ENCODE assay signal across 31 cellular contexts in genomic region chrX:123788744-123789143, GRCh38.
"Had no signal": no experiment of that assay in that cellular context is flagged by ENCODE, and none has a peak within 500 bp of the region (broad histone marks: within the 10 kb centered on the region; RNA-seq: fewer than 3 reads in every experiment).

No MANE protein-coding gene starts in this region.

- H3K27ac Mint-ChIP-seq: activated CD4-positive, alpha-beta memory T cell treated with anti-CD3 and anti-CD28 coated beads for 36 hours; activated CD4-positive, alpha-beta T cell treated with anti-CD3 and anti-CD28 coated beads for 36 hours; activated CD4-positive, alpha-beta T cell treated with anti-CD3 and anti-CD28 coated beads, Interleukin-2, amount 10 ng/mL, durations not matched to agents 24 days and 14 days; activated CD8-positive, alpha-beta memory T cell treated with anti-CD3 and anti-CD28 coated beads, Interleukin-2, amount 10 ng/mL, durations not matched to agents 7 days and 5 days; activated CD8-positive, alpha-beta T cell treated with anti-CD3 and anti-CD28 coated beads, Interleukin-2, amount 10 ng/mL, durations not matched to agents 7 days and 5 days; activated naive CD4-positive, alpha-beta T cell treated with anti-CD3 and anti-CD28 coated beads, Interleukin-2, amount 10 ng/mL, durations not matched to agents 7 days and 5 days; activated naive CD4-positive, alpha-beta T cell treated with anti-CD3 and anti-CD28 coated beads, Interleukin-2, amount 50 U/mL, for 72 hours; activated naive CD8-positive, alpha-beta T cell treated with anti-CD3 and anti-CD28 coated beads, Interleukin-2, amount 10 ng/mL, durations not matched to agents 7 days and 5 days; activated T-helper 1 cell treated with anti-CD3 and anti-CD28 coated beads, Interleukin-12 subunit alpha, Interleukin-12 subunit beta, Interleukin-2, Interleukin-4 antibody, amounts not matched to agents 30 ng/mL and 10 ng/mL and 1 ng/mL, durations not matched to agents 14 hours and 24 hours and 36 hours; effector memory CD8-positive, alpha-beta T cell had no signal

- H3K9me3 ChIP-seq: ascending aorta, esophagus muscularis mucosa, gastrocnemius medialis, heart left ventricle had no signal

- H3K27me3 Mint-ChIP-seq: activated CD4-positive, alpha-beta memory T cell treated with anti-CD3 and anti-CD28 coated beads for 36 hours; activated CD4-positive, alpha-beta T cell treated with anti-CD3 and anti-CD28 coated beads for 36 hours; activated CD4-positive, alpha-beta T cell treated with anti-CD3 and anti-CD28 coated beads, Interleukin-2, amount 10 ng/mL, durations not matched to agents 24 days and 14 days; effector memory CD8-positive, alpha-beta T cell had no signal

- H3K4me3 Mint-ChIP-seq: activated CD4-positive, alpha-beta memory T cell treated with anti-CD3 and anti-CD28 coated beads for 36 hours; activated CD4-positive, alpha-beta T cell treated with anti-CD3 and anti-CD28 coated beads for 36 hours; activated CD4-positive, alpha-beta T cell treated with anti-CD3 and anti-CD28 coated beads, Interleukin-2, amount 10 ng/mL, durations not matched to agents 24 days and 14 days; activated CD8-positive, alpha-beta memory T cell treated with anti-CD3 and anti-CD28 coated beads, Interleukin-2, amount 10 ng/mL, durations not matched to agents 7 days and 5 days; activated CD8-positive, alpha-beta T cell treated with anti-CD3 and anti-CD28 coated beads, Interleukin-2, amount 10 ng/mL, durations not matched to agents 7 days and 5 days; activated naive CD4-positive, alpha-beta T cell treated with anti-CD3 and anti-CD28 coated beads, Interleukin-2, amount 10 ng/mL, durations not matched to agents 7 days and 5 days; activated naive CD8-positive, alpha-beta T cell treated with anti-CD3 and anti-CD28 coated beads, Interleukin-2, amount 10 ng/mL, durations not matched to agents 7 days and 5 days; activated T-helper 1 cell treated with anti-CD3 and anti-CD28 coated beads, Interleukin-12 subunit alpha, Interleukin-12 subunit beta, Interleukin-2, Interleukin-4 antibody, amounts not matched to agents 30 ng/mL and 10 ng/mL and 1 ng/mL, durations not matched to agents 14 hours and 24 hours and 36 hours; effector memory CD8-positive, alpha-beta T cell had no signal

- H3K27ac ChIP-seq: ascending aorta, brain microvascular endothelial cell, esophagus muscularis mucosa, foreskin keratinocyte, gastrocnemius medialis, heart left ventricle had no signal

- H3K36me3 Mint-ChIP-seq: activated CD4-positive, alpha-beta memory T cell treated with anti-CD3 and anti-CD28 coated beads for 36 hours; activated CD8-positive, alpha-beta memory T cell treated with anti-CD3 and anti-CD28 coated beads, Interleukin-2, amount 10 ng/mL, durations not matched to agents 7 days and 5 days; activated naive CD4-positive, alpha-beta T cell treated with anti-CD3 and anti-CD28 coated beads, Interleukin-2, amount 10 ng/mL, durations not matched to agents 7 days and 5 days; activated naive CD4-positive, alpha-beta T cell treated with anti-CD3 and anti-CD28 coated beads, Interleukin-2, amount 50 U/mL, for 72 hours; activated naive CD8-positive, alpha-beta T cell treated with anti-CD3 and anti-CD28 coated beads, Interleukin-2, amount 10 ng/mL, durations not matched to agents 7 days and 5 days had no signal

- DNase-seq: activated CD4-positive, alpha-beta memory T cell treated with anti-CD3 and anti-CD28 coated beads for 36 hours; activated CD4-positive, alpha-beta T cell treated with anti-CD3 and anti-CD28 coated beads for 36 hours; activated CD4-positive, alpha-beta T cell treated with anti-CD3 and anti-CD28 coated beads, Interleukin-2, amount 10 ng/mL, durations not matched to agents 24 days and 14 days; activated CD4-positive, CD25-positive, alpha-beta regulatory T cell; activated CD4-positive, CD25-positive, alpha-beta regulatory T cell treated with anti-CD3 and anti-CD28 coated beads, Interleukin-2, amount 50 U/mL, for 72 hours; activated CD8-positive, alpha-beta memory T cell treated with anti-CD3 and anti-CD28 coated beads, Interleukin-2, amount 10 ng/mL, durations not matched to agents 7 days and 5 days; activated CD8-positive, alpha-beta memory T cell treated with anti-CD3 and anti-CD28 coated beads, Interleukin-2, amount 50 U/mL, for 4 hours; activated CD8-positive, alpha-beta T cell treated with anti-CD3 and anti-CD28 coated beads, Interleukin-2, amount 10 ng/mL, durations not matched to agents 7 days and 5 days; activated gamma-delta T cell; activated naive CD4-positive, alpha-beta T cell; activated naive CD4-positive, alpha-beta T cell treated with anti-CD3 and anti-CD28 coated beads, Interleukin-2, amount 10 ng/mL, durations not matched to agents 7 days and 5 days; activated naive CD8-positive, alpha-beta T cell treated with anti-CD3 and anti-CD28 coated beads, Interleukin-2, amount 10 ng/mL, durations not matched to agents 7 days and 5 days; activated T-cell treated with anti-CD3 and anti-CD28 coated beads, Interleukin-2, amount 50 U/mL, for 1 hour; activated T-cell treated with anti-CD3 and anti-CD28 coated beads, Interleukin-2, amount 50 U/mL, for 48 hours; caudate nucleus; cortex of kidney; dermis blood vessel endothelial cell; effector CD4-positive, alpha-beta T cell; effector memory CD8-positive, alpha-beta T cell; foreskin keratinocyte; gastrocnemius medialis; glutamatergic neuron; heart left ventricle; T-helper 2 cell had no signal

- H3K9me3 Mint-ChIP-seq: activated CD4-positive, alpha-beta memory T cell treated with anti-CD3 and anti-CD28 coated beads for 36 hours; activated CD4-positive, alpha-beta T cell treated with anti-CD3 and anti-CD28 coated beads, Interleukin-2, amount 10 ng/mL, durations not matched to agents 24 days and 14 days; activated naive CD4-positive, alpha-beta T cell treated with anti-CD3 and anti-CD28 coated beads, Interleukin-2, amount 10 ng/mL, durations not matched to agents 7 days and 5 days; activated naive CD4-positive, alpha-beta T cell treated with anti-CD3 and anti-CD28 coated beads, Interleukin-2, amount 50 U/mL, for 72 hours; activated naive CD8-positive, alpha-beta T cell treated with anti-CD3 and anti-CD28 coated beads, Interleukin-2, amount 10 ng/mL, durations not matched to agents 7 days and 5 days; activated T-helper 1 cell treated with anti-CD3 and anti-CD28 coated beads, Interleukin-12 subunit alpha, Interleukin-12 subunit beta, Interleukin-2, Interleukin-4 antibody, amounts not matched to agents 30 ng/mL and 10 ng/mL and 1 ng/mL, durations not matched to agents 14 hours and 24 hours and 36 hours; effector memory CD8-positive, alpha-beta T cell had no signal

- H3K4me1 Mint-ChIP-seq: activated CD4-positive, alpha-beta T cell treated with anti-CD3 and anti-CD28 coated beads, Interleukin-2, amount 10 ng/mL, durations not matched to agents 24 days and 14 days; activated naive CD4-positive, alpha-beta T cell treated with anti-CD3 and anti-CD28 coated beads, Interleukin-2, amount 10 ng/mL, durations not matched to agents 7 days and 5 days; activated naive CD8-positive, alpha-beta T cell treated with anti-CD3 and anti-CD28 coated beads, Interleukin-2, amount 10 ng/mL, durations not matched to agents 7 days and 5 days had no signal

- FAIRE-seq: bronchial epithelial cell, colon had no signal

- ATAC-seq: activated CD4-positive, alpha-beta T cell treated with anti-CD3 and anti-CD28 coated beads for 36 hours; activated CD8-positive, alpha-beta memory T cell treated with anti-CD3 and anti-CD28 coated beads, Interleukin-2, amount 10 ng/mL, durations not matched to agents 7 days and 5 days; activated CD8-positive, alpha-beta T cell treated with anti-CD3 and anti-CD28 coated beads, Interleukin-2, amount 10 ng/mL, durations not matched to agents 7 days and 5 days; activated naive CD4-positive, alpha-beta T cell treated with anti-CD3 and anti-CD28 coated beads, Interleukin-2, amount 50 U/mL, for 72 hours; effector memory CD8-positive, alpha-beta T cell; foreskin keratinocyte; gastrocnemius medialis; heart left ventricle had no signal

- H3K4me3 ChIP-seq: ascending aorta, esophagus muscularis mucosa, gastrocnemius medialis, heart left ventricle had no signal

- H3K4me1 ChIP-seq: ascending aorta, esophagus muscularis mucosa, foreskin keratinocyte, gastrocnemius medialis had no signal

- H3K36me3 ChIP-seq: ascending aorta, brain microvascular endothelial cell, esophagus muscularis mucosa, gastrocnemius medialis, heart left ventricle had no signal

- H3K27me3 ChIP-seq: ascending aorta, brain microvascular endothelial cell, esophagus muscularis mucosa, foreskin keratinocyte, gastrocnemius medialis, heart left ventricle had no signal
